In the genomic region with DNA sequence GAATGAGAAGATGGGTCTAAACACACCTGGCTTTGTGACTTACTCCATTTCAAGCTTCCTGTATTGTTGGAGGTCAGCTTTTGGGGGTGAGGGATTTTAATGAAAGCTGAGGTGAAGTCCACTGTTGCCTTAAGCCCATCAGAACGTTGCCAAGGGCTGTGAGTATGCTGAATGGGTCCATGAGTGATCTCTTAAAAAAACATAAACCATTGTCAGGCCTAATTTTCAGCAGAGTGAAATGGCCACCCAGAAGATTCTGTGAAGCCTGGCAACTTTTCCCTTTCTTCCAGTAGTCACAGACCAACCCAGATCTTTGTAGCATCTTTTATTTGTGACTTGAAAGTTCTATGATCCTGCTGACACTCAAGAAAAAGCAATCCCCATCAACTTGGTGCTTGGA, we compare ENCODE assay signal across 17 cellular contexts.
A peak's percentile ranks its signal among the peaks of the same experiment; 100 is the strongest.
DNase-seq lines count a peak whose midpoint lies in the region; ATAC-seq and TF ChIP-seq lines count a peak whose summit lies in the region.
"Had no signal": no experiment of that assay in that cellular context is flagged by ENCODE, and none has a peak within 500 bp of the region (broad histone marks: within the 10 kb centered on the region; RNA-seq: fewer than 3 reads in every experiment).

No MANE protein-coding gene starts in this region.

- TF ChIP-seq CTCF in natural killer cell (IDR thresholded peaks at IDR 0.05): no peak

- H3K4me1 Mint-ChIP-seq in natural killer cell: peaks cover 65 to 68% of the 10 kb centered on the region in 2 donors
- peaks cover 46 to 49% of the 10 kb centered on the region in 2 donors for H3K4me1 Mint-ChIP-seq in natural killer cell treated with Interleukin-12 subunit alpha and Interleukin-12 subunit beta and Interleukin-15 and Interleukin-18, amount 100 ng/mL, for 72 hours (ENCODE audit: low read depth in 2 of 2)

- H3K18ac ChIP-seq in mesendoderm (ENCODE audit: low read length): no peak overlapping the region

- no peaks in the 10 kb centered on the region for H3K27me3 Mint-ChIP-seq in natural killer cell (ENCODE audit: low read depth in 2 of 2)
- H3K27me3 Mint-ChIP-seq in natural killer cell treated with Interleukin-12 subunit alpha and Interleukin-12 subunit beta and Interleukin-15 and Interleukin-18, amount 100 ng/mL, for 72 hours: no peaks in the 10 kb centered on the region
- H3K27me3 Mint-ChIP-seq: activated CD4-positive, alpha-beta T cell treated with anti-CD3 and anti-CD28 coated beads, Interleukin-2, amount 10 ng/mL, durations not matched to agents 7 days and 5 days; stimulated activated naive CD8-positive, alpha-beta T cell treated with anti-CD3 and anti-CD28 coated beads, Interleukin-15, amount 100 ng/mL, for 72 hours had no signal

- no peaks in the 10 kb centered on the region for H3K9me3 Mint-ChIP-seq in natural killer cell
- no peaks in the 10 kb centered on the region for H3K9me3 Mint-ChIP-seq in natural killer cell treated with Interleukin-12 subunit alpha and Interleukin-12 subunit beta and Interleukin-15 and Interleukin-18, amount 100 ng/mL, for 72 hours
- H3K9me3 Mint-ChIP-seq: activated T-cell treated with anti-CD3 and anti-CD28 coated beads, Interleukin-2, amount 50 U/mL, for 4 hours had no signal

- H3K27ac Mint-ChIP-seq in natural killer cell: peak overlapping the region; percentile 33 to 53
- no peak overlapping the region for H3K27ac Mint-ChIP-seq in natural killer cell treated with Interleukin-12 subunit alpha and Interleukin-12 subunit beta and Interleukin-15 and Interleukin-18, amount 100 ng/mL, for 72 hours
- H3K27ac Mint-ChIP-seq: activated CD4-positive, alpha-beta T cell treated with anti-CD3 and anti-CD28 coated beads, Interleukin-2, amount 10 ng/mL, durations not matched to agents 7 days and 5 days had no signal

- H3K9me3 ChIP-seq in SK-N-MC (ENCODE audit: low read depth, low read length): no peaks in the 10 kb centered on the region; the same call in 1 of the 2 replicates

- H3K27ac ChIP-seq in SK-N-MC (0 out of 2 replicates have a peak overlapping the region, but pooled peaks have one; percentile 33), mesendoderm (ENCODE audit: low read depth, low read length) (no peak overlapping the region)

- H3K4me3 ChIP-seq in SK-N-MC (no peak overlapping the region), mesendoderm (ENCODE audit: low read length) (no peak overlapping the region)

- peaks cover 4% of the 10 kb centered on the region for H3K79me1 ChIP-seq in mesendoderm (ENCODE audit: low read length)

- H3K36me3 ChIP-seq in SK-N-MC (ENCODE audit: insufficient read depth, low read length) (no peaks in the 10 kb centered on the region), mesendoderm (ENCODE audit: control insufficient read depth, insufficient read depth, low read length) (no peaks in the 10 kb centered on the region)

- no peak for ATAC-seq in natural killer cell
- ATAC-seq in natural killer cell treated with Interleukin-12 subunit alpha and Interleukin-12 subunit beta and Interleukin-15 and Interleukin-18, amount 100 ng/mL, for 72 hours: no peak
- no peak for ATAC-seq in GM21423 (IDR thresholded peaks at IDR 0.05; ENCODE audit: unreplicated experiment)
- no peak for ATAC-seq in HG03108 (IDR thresholded peaks at IDR 0.05; ENCODE audit: unreplicated experiment)
- ATAC-seq: activated T-cell treated with anti-CD3 and anti-CD28 coated beads, Interleukin-2, amount 50 U/mL, for 4 hours; left lobe of liver; stimulated activated naive CD8-positive, alpha-beta T cell treated with anti-CD3 and anti-CD28 coated beads, Interleukin-15, amount 100 ng/mL, for 72 hours had no signal

- H2BK5ac ChIP-seq in mesendoderm (ENCODE audit: low read length): no peak overlapping the region

- no peak overlapping the region for H4K8ac ChIP-seq in mesendoderm (ENCODE audit: low read depth, low read length)

- no peak overlapping the region for H3K4ac ChIP-seq in mesendoderm (ENCODE audit: low read depth, low read length)

- H2AK5ac ChIP-seq in mesendoderm (ENCODE audit: low read length): no peak overlapping the region

- H3K27me3 ChIP-seq in mesendoderm (ENCODE audit: insufficient read depth, low read length, poor library complexity): no peaks in the 10 kb centered on the region

- no peak overlapping the region for H4K5ac ChIP-seq in mesendoderm (ENCODE audit: low read length)

- no peaks in the 10 kb centered on the region for H3K79me2 ChIP-seq in mesendoderm (ENCODE audit: control insufficient read depth, insufficient read depth, low read length)

- WGBS in mesendoderm (ENCODE audit: extremely low coverage, insufficient coverage, low lambda C conversion rate): no CpG with 5 or more reads among the region's 1 CpG

- intact Hi-C loops in natural killer cell (cut with micrococcal nuclease) (no loop called here), head of caudate nucleus (cut with DNase I) (no loop called here)

- H3K4me1 ChIP-seq in mesendoderm (ENCODE audit: control insufficient read depth, low read depth, low read length): peaks cover 6% of the 10 kb centered on the region

- H3K4me3 Mint-ChIP-seq in natural killer cell: no peak overlapping the region
- no peak overlapping the region for H3K4me3 Mint-ChIP-seq in natural killer cell treated with Interleukin-12 subunit alpha and Interleukin-12 subunit beta and Interleukin-15 and Interleukin-18, amount 100 ng/mL, for 72 hours
- H3K4me3 Mint-ChIP-seq: activated CD4-positive, alpha-beta T cell treated with anti-CD3 and anti-CD28 coated beads, Interleukin-2, amount 10 ng/mL, durations not matched to agents 7 days and 5 days; activated T-cell treated with anti-CD3 and anti-CD28 coated beads, Interleukin-2, amount 50 U/mL, for 4 hours; stimulated activated naive CD8-positive, alpha-beta T cell treated with anti-CD3 and anti-CD28 coated beads, Interleukin-15, amount 100 ng/mL, for 72 hours had no signal

- DNase-seq in natural killer cell: no peak
- no peak for DNase-seq in natural killer cell treated with Interleukin-12 subunit alpha and Interleukin-12 subunit beta and Interleukin-15 and Interleukin-18, amount 100 ng/mL, for 72 hours (ENCODE audit: low spot score)
- no peak for DNase-seq in SK-N-MC (ENCODE audit: low read depth, low spot score)
- DNase-seq in mesendoderm: no peak
- no peak for DNase-seq in NCI-H526 (lab: John Stamatoyannopoulos, UW)
- no peak for DNase-seq in head of caudate nucleus
- DNase-seq: activated CD4-positive, alpha-beta T cell treated with anti-CD3 and anti-CD28 coated beads, Interleukin-2, amount 10 ng/mL, durations not matched to agents 7 days and 5 days; activated T-cell treated with anti-CD3 and anti-CD28 coated beads, Interleukin-2, amount 50 U/mL, for 4 hours; DMS 273 treated with DMSO at 0.1 percent for 48 hours; foreskin fibroblast; NCI-H1694 treated with DMSO at 0.1 percent for 48 hours; NCI-H510A treated with DMSO at 0.1 percent for 48 hours; stimulated activated CD4-positive, alpha-beta T cell treated with anti-CD3 and anti-CD28 coated beads, Interleukin-15, amount 100 ng/mL, for 24 hours; stimulated activated naive CD8-positive, alpha-beta T cell treated with anti-CD3 and anti-CD28 coated beads, Interleukin-15, amount 100 ng/mL, for 72 hours had no signal

- no peak overlapping the region for H3K56ac ChIP-seq in mesendoderm (ENCODE audit: low read length)

- no peak overlapping the region for H3K4me2 ChIP-seq in mesendoderm (ENCODE audit: low read length)

- no peak overlapping the region for H2BK15ac ChIP-seq in mesendoderm (replicated peaks; ENCODE audit: low read depth)

- H2BK120ac ChIP-seq in mesendoderm (ENCODE audit: low read depth, low read length): peak overlapping the region; percentile 32

- no peak overlapping the region for H3K9ac ChIP-seq in SK-N-MC (ENCODE audit: insufficient read length)
- no peak overlapping the region for H3K9ac ChIP-seq in mesendoderm (ENCODE audit: low read length)

- H3K36me3 Mint-ChIP-seq in natural killer cell: no peaks in the 10 kb centered on the region
- peaks cover 5% of the 10 kb centered on the region for H3K36me3 Mint-ChIP-seq in natural killer cell treated with Interleukin-12 subunit alpha and Interleukin-12 subunit beta and Interleukin-15 and Interleukin-18, amount 100 ng/mL, for 72 hours

- no peak overlapping the region for H3K23ac ChIP-seq in mesendoderm (ENCODE audit: low read length)

Comparison
In these comparisons a context has a peak if more than half of its experiments do, and no peak if none do; other contexts are left out.
1. H3K27ac Mint-ChIP-seq: peak in natural killer cell (2 of 2); none in natural killer cell treated with Interleukin-12 subunit alpha and Interleukin-12 subunit beta and Interleukin-15 and Interleukin-18, amount 100 ng/mL, for 72 hours (0 of 2).